Comparison of ENCODE assay signal across 17 cellular contexts in genomic region chr11:125535585-125535984, GRCh38. TPM values are rescaled to one million over a fixed set of nuclear protein-coding genes. Genes with fewer than 3 reads are reported as not detected.
A peak's percentile ranks its signal among the peaks of the same experiment; 100 is the strongest.
DNase-seq lines count a peak whose midpoint lies in the region; ATAC-seq and TF ChIP-seq lines count a peak whose summit lies in the region.
"Had no signal": no experiment of that assay in that cellular context is flagged by ENCODE, and none has a peak within 500 bp of the region (broad histone marks: within the 10 kb centered on the region; RNA-seq: fewer than 3 reads in every experiment).

No MANE protein-coding gene starts in this region.

- H3K4me1 Mint-ChIP-seq in endodermal cell (peaks cover 9% of the 10 kb centered on the region), HFFc6 (ENCODE audit: low read depth) (no peaks in the 10 kb centered on the region)
- H3K4me1 Mint-ChIP-seq: CD4-positive, alpha-beta memory T cell had no signal

- H3K9me2 ChIP-seq in PC-9 (ENCODE audit: insufficient read depth): no peaks in the 10 kb centered on the region
- no peaks in the 10 kb centered on the region for H3K9me2 ChIP-seq in neural cell (ENCODE audit: insufficient read depth, low read length)

- CTCF ChIA-PET in PC-9 (lab: Charles Lee): no interaction called here

- H3F3A ChIP-seq in PC-9 (ENCODE audit: insufficient read depth, low read depth) (no peaks in the 10 kb centered on the region), neural cell (ENCODE audit: insufficient read depth, low read length, poor library complexity, severe bottlenecking) (no peaks in the 10 kb centered on the region)

- H3K36me3 ChIP-seq in PC-9 (ENCODE audit: low read depth): no peaks in the 10 kb centered on the region
- no peaks in the 10 kb centered on the region for H3K36me3 ChIP-seq in endodermal cell (ENCODE audit: control insufficient read depth, insufficient read depth, low read length)
- no peaks in the 10 kb centered on the region for H3K36me3 ChIP-seq in neural cell (ENCODE audit: insufficient read depth, low read length)
- H3K36me3 ChIP-seq: HAP-1 had no signal

- H3K27ac Mint-ChIP-seq in endodermal cell (no peak overlapping the region), HFFc6 (no peak overlapping the region)

- peaks cover 7% of the 10 kb centered on the region for H3K36me3 Mint-ChIP-seq in endodermal cell (ENCODE audit: low read depth)
- H3K36me3 Mint-ChIP-seq in HFFc6 (ENCODE audit: low read depth): no peaks in the 10 kb centered on the region
- H3K36me3 Mint-ChIP-seq: CD4-positive, alpha-beta memory T cell had no signal

- no peak for ATAC-seq in GM18907 (IDR thresholded peaks at IDR 0.05; ENCODE audit: unreplicated experiment)
- ATAC-seq: A549 had no signal

- H3K4me2 ChIP-seq in PC-9: peak overlapping the region; percentile 62; the same call in 1 of the 2 replicates
- H3K4me2 ChIP-seq in neural cell (ENCODE audit: low read length): no peak overlapping the region
- H3K4me2 ChIP-seq: A549 had no signal

- H2AFZ ChIP-seq in PC-9 (no peak overlapping the region), neural cell (ENCODE audit: low read depth, low read length) (no peak overlapping the region)

- H3K79me2 ChIP-seq in PC-9 (ENCODE audit: low read depth) (no peaks in the 10 kb centered on the region), neural cell (replicated peaks; ENCODE audit: insufficient read depth, low read length) (no peaks in the 10 kb centered on the region)

- peaks cover 25% of the 10 kb centered on the region for H3K9me3 Mint-ChIP-seq in endodermal cell
- no peaks in the 10 kb centered on the region for H3K9me3 Mint-ChIP-seq in HFFc6

- H3K27me3 ChIP-seq in PC-9 (ENCODE audit: insufficient read depth, low read depth): no peaks in the 10 kb centered on the region
- no peaks in the 10 kb centered on the region for H3K27me3 ChIP-seq in endodermal cell (ENCODE audit: control insufficient read depth, insufficient read depth, low read length, poor library complexity, severe bottlenecking)
- H3K27me3 ChIP-seq in neural cell (ENCODE audit: insufficient read depth, low read depth, low read length): no peaks in the 10 kb centered on the region

- no peak for TF ChIP-seq CTCF in PC-9 (conservative IDR thresholded peaks at IDR 0.05)
- no peak for TF ChIP-seq CTCF in endodermal cell (conservative IDR thresholded peaks at IDR 0.05)
- no peak for TF ChIP-seq CTCF in neural cell (IDR thresholded peaks at IDR 0.05; ENCODE audit: poor library complexity, severe bottlenecking)
- no peak for TF ChIP-seq CTCF in HFFc6 (IDR thresholded peaks at IDR 0.05)

- H4K20me1 ChIP-seq in PC-9 (ENCODE audit: insufficient read depth) (no peaks in the 10 kb centered on the region), neural cell (ENCODE audit: insufficient read depth) (no peaks in the 10 kb centered on the region)

- POLR2A ChIA-PET in PC-9 (lab: Charles Lee; ENCODE audit: unreplicated experiment): no interaction called here

- H3K9me3 ChIP-seq in PC-9 (ENCODE audit: insufficient read depth, low read depth) (no peaks in the 10 kb centered on the region), endodermal cell (ENCODE audit: control insufficient read depth, low read length) (peaks cover 23% of the 10 kb centered on the region), neural cell (ENCODE audit: low read length) (no peaks in the 10 kb centered on the region)
- H3K9me3 ChIP-seq: A549, HAP-1 had no signal

- WGBS in endodermal cell (ENCODE audit: insufficient coverage in 1 of 2, insufficient read length in 1 of 2), 2 experiments: 82% methylated on average over 1 of the region's 1 CpG

- H3K4me1 ChIP-seq in PC-9 (replicated peaks; ENCODE audit: insufficient read depth) (no peaks in the 10 kb centered on the region), endodermal cell (ENCODE audit: control insufficient read depth, insufficient read depth, low read length) (no peaks in the 10 kb centered on the region)
- H3K4me1 ChIP-seq: A549, HAP-1 had no signal

- no peak for TF ChIP-seq RAD21 in neural cell (conservative IDR thresholded peaks at IDR 0.05)

- BruUV-seq in PC-9 (replicated peaks; lab: Mats Ljungman, UMichigan): no TSS peak

- H3K9ac ChIP-seq in endodermal cell (ENCODE audit: extremely low read depth, low read length, poor library complexity, severe bottlenecking) (no peak overlapping the region), neural cell (ENCODE audit: low read length) (no peak overlapping the region)

- H3K4me3 Mint-ChIP-seq in endodermal cell: no peak overlapping the region
- H3K4me3 Mint-ChIP-seq in HFFc6: no peak overlapping the region
- H3K4me3 Mint-ChIP-seq: CD4-positive, alpha-beta memory T cell had no signal

- H3K27me3 Mint-ChIP-seq in endodermal cell (ENCODE audit: insufficient read depth) (no peaks in the 10 kb centered on the region), HFFc6 (ENCODE audit: insufficient read depth) (peaks cover 5% of the 10 kb centered on the region)

- H3K27ac ChIP-seq in PC-9: no peak overlapping the region
- no peak overlapping the region for H3K27ac ChIP-seq in endodermal cell (ENCODE audit: low read depth, low read length)
- peak overlapping the region; percentile 15 for H3K27ac ChIP-seq in neural cell (ENCODE audit: low read length)
- H3K27ac ChIP-seq: A549 had no signal

- H3K4me3 ChIP-seq in PC-9 (no peak overlapping the region), endodermal cell (ENCODE audit: low read length) (peak overlapping the region; percentile 67), neural cell (ENCODE audit: low read length) (no peak overlapping the region)
- H3K4me3 ChIP-seq: A549, HAP-1 had no signal

- no peak for TF ChIP-seq EP300 in neural cell (conservative IDR thresholded peaks at IDR 0.05; ENCODE audit: poor library complexity, severe bottlenecking)

- intact Hi-C loops in PC-9 (cut with micrococcal nuclease; ENCODE audit: unreplicated experiment): no loop called here

- no peak for DNase-seq in PC-9
- DNase-seq in endodermal cell: no peak
- DNase-seq in HFFc6: no peak
- no peak for DNase-seq in NCI-H146 treated with DMSO at 0.1 percent for 48 hours (lab: John Stamatoyannopoulos, UW; ENCODE audit: unreplicated experiment)
- DNase-seq: 8988T; C1 segment of cervical spinal cord; Calu3; CD4-positive, alpha-beta memory T cell; COR-L47; DMS53; DMS79 treated with DMSO at 0.1 percent for 48 hours; GF-D8; GOT3 had no signal

TF ChIP-seq in neural cell, 6 proteins besides CTCF, POLR2A, EP300 and RAD21:
- TF ChIP-seq MXI1 (conservative IDR thresholded peaks at IDR 0.05; ENCODE audit: poor library complexity, severe bottlenecking) (no peak), SMC3 (conservative IDR thresholded peaks at IDR 0.05; ENCODE audit: poor library complexity) (no peak), EZH2 (IDR thresholded peaks at IDR 0.05; ENCODE audit: borderline replicate concordance, insufficient read depth, low read length, poor library complexity, severe bottlenecking) (no peak), POLR2AphosphoS5 (IDR thresholded peaks at IDR 0.05) (no peak), REST (IDR thresholded peaks at IDR 0.05; ENCODE audit: borderline replicate concordance) (no peak), TAF1 (IDR thresholded peaks at IDR 0.05; ENCODE audit: low read depth) (no peak)
TF ChIP-seq in neural cell: peak in this region for 0.

RNA-seq across cellular contexts. Expression of gene EI24, which starts 33.7 kb away (rescaled TPM):
- total RNA-seq in PC-9 (2021): 69.7 and 88.2 TPM in 2 replicates
- 100 to 1,000 TPM; 102 to 110 TPM for total RNA-seq in endodermal cell
- polyA plus RNA-seq in endodermal cell (2013, experiment 1 of 2): 105 TPM
- polyA plus RNA-seq in endodermal cell (2013, experiment 2 of 2): 97.5 TPM
- 92.5 and 100 TPM in 2 replicates for polyA plus RNA-seq in neural cell
- 63.1 and 77.2 TPM in 2 replicates for polyA minus RNA-seq in neural cell
- 10 to 100 TPM; 73.8 to 92.1 (median 86.0) TPM for total RNA-seq in HFFc6 (2021; fragmentation: NEBNext Ultra II Directional; extraction: Animal tissue kit (Norgen Biotek cat#: 25700))

RNA-seq across cellular contexts. Expression of gene FEZ1, which starts 39.5 kb away (rescaled TPM):
- total RNA-seq in PC-9 (2021) (0.57 and 1.3 TPM in 2 replicates), endodermal cell (10 to 100 TPM; 11.5 to 13.7 TPM)
- polyA plus RNA-seq in endodermal cell (2013, experiment 1 of 2): 152 TPM
- 151 TPM for polyA plus RNA-seq in endodermal cell (2013, experiment 2 of 2)
- polyA plus RNA-seq in neural cell: 502 and 545 TPM in 2 replicates
- 313 and 330 TPM in 2 replicates for polyA minus RNA-seq in neural cell
- total RNA-seq in HFFc6 (2021; fragmentation: NEBNext Ultra II Directional; extraction: Animal tissue kit (Norgen Biotek cat#: 25700)): 10 to 100 TPM in 3 of 6 experiments, 1 to 10 TPM in 3; 9.2 to 11.3 (median 10.0) TPM

RNA-seq across cellular contexts. Expression of gene STT3A, which starts 57.1 kb away (rescaled TPM):
- total RNA-seq in PC-9 (2021) (86.1 and 113 TPM in 2 replicates), endodermal cell (100 to 1,000 TPM; 158 to 159 TPM)
- 163 TPM for polyA plus RNA-seq in endodermal cell (2013, experiment 1 of 2)
- 132 TPM for polyA plus RNA-seq in endodermal cell (2013, experiment 2 of 2)
- 54.3 and 54.6 TPM in 2 replicates for polyA plus RNA-seq in neural cell
- 68.3 and 85.5 TPM in 2 replicates for polyA minus RNA-seq in neural cell
- 100 to 1,000 TPM; 265 to 280 (median 269) TPM for total RNA-seq in HFFc6 (2021; fragmentation: NEBNext Ultra II Directional; extraction: Animal tissue kit (Norgen Biotek cat#: 25700))
